16 cellular contexts compared by ENCODE assay signal in the genomic region with DNA sequence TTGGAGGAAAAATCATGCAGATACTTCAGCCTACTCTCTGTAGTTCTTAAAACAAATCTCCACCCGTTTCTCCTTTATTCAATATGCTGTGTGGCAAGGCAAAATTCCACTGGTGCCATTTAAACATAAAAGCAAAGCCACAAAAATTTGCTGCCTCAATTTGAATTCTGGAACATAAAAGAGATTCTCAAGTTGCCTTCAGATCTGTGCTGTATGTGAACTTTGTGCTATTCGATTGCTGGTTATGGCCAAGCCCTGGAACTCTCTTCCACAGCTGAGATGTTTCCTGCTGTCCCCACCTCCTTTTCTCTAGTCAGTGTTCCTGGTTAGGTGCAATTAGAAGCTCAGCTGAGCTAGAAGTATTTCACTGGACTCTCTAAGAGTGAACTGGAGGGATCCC.
"Had no signal": no experiment of that assay in that cellular context is flagged by ENCODE, and none has a peak within 500 bp of the region (broad histone marks: within the 10 kb centered on the region; RNA-seq: fewer than 3 reads in every experiment).

No MANE protein-coding gene starts in this region.

- H3K27ac ChIP-seq: brain microvascular endothelial cell, colonic mucosa, gastrocnemius medialis, heart left ventricle, SJCRH30 had no signal

- H3K4me1 Mint-ChIP-seq: activated CD4-positive, alpha-beta T cell treated with anti-CD3 and anti-CD28 coated beads for 36 hours; T-helper 17 cell had no signal

- H3K9me3 ChIP-seq: colonic mucosa, SJCRH30 had no signal

- H3K27ac Mint-ChIP-seq: activated CD4-positive, alpha-beta T cell treated with anti-CD3 and anti-CD28 coated beads for 36 hours; activated naive CD4-positive, alpha-beta T cell treated with anti-CD3 and anti-CD28 coated beads, Interleukin-2, amount 50 U/mL, for 72 hours; naive thymus-derived CD4-positive, alpha-beta T cell; stimulated activated naive CD8-positive, alpha-beta T cell treated with anti-CD3 and anti-CD28 coated beads, Interleukin-15, Interleukin-2, amounts not matched to agents 100 ng/mL and 50 ng/mL, for 24 hours; T-helper 17 cell; type B pancreatic cell had no signal

- H3K4me1 ChIP-seq: colonic mucosa, gastrocnemius medialis, heart left ventricle, SJCRH30 had no signal

- ATAC-seq: activated CD4-positive, alpha-beta T cell treated with anti-CD3 and anti-CD28 coated beads for 36 hours; activated naive CD4-positive, alpha-beta T cell treated with anti-CD3 and anti-CD28 coated beads, Interleukin-2, amount 50 U/mL, for 72 hours; gastrocnemius medialis; heart left ventricle; left ventricle myocardium superior; naive thymus-derived CD4-positive, alpha-beta T cell; T-helper 17 cell had no signal

- H3K36me3 ChIP-seq: brain microvascular endothelial cell, colonic mucosa, gastrocnemius medialis, heart left ventricle, SJCRH30 had no signal

- H3K36me3 Mint-ChIP-seq: naive thymus-derived CD4-positive, alpha-beta T cell; type B pancreatic cell had no signal

- DNase-seq: activated CD4-positive, alpha-beta T cell treated with anti-CD3 and anti-CD28 coated beads for 36 hours; activated CD4-positive, alpha-beta T cell treated with anti-CD3 and anti-CD28 coated beads, Interleukin-2, amount 50 U/mL, for 48 hours; activated gamma-delta T cell treated with Interleukin-2 at 50 U/mL for 16 hours; brain microvascular endothelial cell; central memory CD4-positive, alpha-beta T cell; colonic mucosa; erythroblast; gastrocnemius medialis; heart left ventricle; left ventricle myocardium superior; naive thymus-derived CD4-positive, alpha-beta T cell; SJCRH30; T-helper 17 cell had no signal

- H3K27me3 Mint-ChIP-seq: activated CD4-positive, alpha-beta T cell treated with anti-CD3 and anti-CD28 coated beads for 36 hours; naive thymus-derived CD4-positive, alpha-beta T cell; stimulated activated naive CD8-positive, alpha-beta T cell treated with anti-CD3 and anti-CD28 coated beads, Interleukin-15, Interleukin-2, amounts not matched to agents 100 ng/mL and 50 ng/mL, for 24 hours; T-helper 17 cell had no signal

- H3K27me3 ChIP-seq: brain microvascular endothelial cell, colonic mucosa, heart left ventricle, SJCRH30 had no signal

- H3K4me3 Mint-ChIP-seq: activated CD4-positive, alpha-beta T cell treated with anti-CD3 and anti-CD28 coated beads for 36 hours; naive thymus-derived CD4-positive, alpha-beta T cell; stimulated activated naive CD8-positive, alpha-beta T cell treated with anti-CD3 and anti-CD28 coated beads, Interleukin-15, Interleukin-2, amounts not matched to agents 100 ng/mL and 50 ng/mL, for 24 hours; T-helper 17 cell; type B pancreatic cell had no signal

- H3K4me3 ChIP-seq: colonic mucosa, gastrocnemius medialis, heart left ventricle, SJCRH30 had no signal
